Comparison of ENCODE assay signal across 25 cellular contexts in genomic region chr10:78752251-78752650, GRCh38.
"Had no signal": no experiment of that assay in that cellular context is flagged by ENCODE, and none has a peak within 500 bp of the region (broad histone marks: within the 10 kb centered on the region; RNA-seq: fewer than 3 reads in every experiment).

No MANE protein-coding gene starts in this region.

- H3K36me3 ChIP-seq: brain microvascular endothelial cell, cardiac muscle cell had no signal

- DNase-seq: activated CD4-positive, alpha-beta memory T cell treated with anti-CD3 and anti-CD28 coated beads, Interleukin-2, amount 10 ng/mL, durations not matched to agents 7 days and 5 days; activated CD4-positive, alpha-beta T cell treated with anti-CD3 and anti-CD28 coated beads for 36 hours; activated CD4-positive, alpha-beta T cell treated with anti-CD3 and anti-CD28 coated beads, Interleukin-2, amount 50 U/mL, for 1 hour; activated gamma-delta T cell; activated naive CD4-positive, alpha-beta T cell treated with anti-CD3 and anti-CD28 coated beads for 36 hours; activated T-cell treated with anti-CD3 and anti-CD28 coated beads for 4 hours; activated T-cell treated with anti-CD3 and anti-CD28 coated beads, Interleukin-2, amount 50 U/mL, for 48 hours; amygdala; brain microvascular endothelial cell; cerebellar nuclear complex; MM.1S; NCI-H1092; NCI-H1930; NCI-H2171 treated with DMSO at 0.1 percent for 48 hours; NCI-H345; NCI-H510A; NCI-H526 treated with DMSO at 0.1 percent for 48 hours; NCI-H82; SIG-M5; T-helper 17 cell; T-helper 9 cell had no signal

- H3K9me3 Mint-ChIP-seq: activated CD4-positive, alpha-beta memory T cell treated with anti-CD3 and anti-CD28 coated beads, Interleukin-2, amount 10 ng/mL, durations not matched to agents 7 days and 5 days; activated T-helper 17 cell treated with anti-CD3 and anti-CD28 coated beads, Interleukin-2, amount 50 U/mL, for 72 hours had no signal

- H3K4me1 Mint-ChIP-seq: activated T-helper 17 cell treated with anti-CD3 and anti-CD28 coated beads, Interleukin-2, amount 50 U/mL, for 72 hours had no signal

- H3K27me3 Mint-ChIP-seq: activated naive CD8-positive, alpha-beta T cell had no signal

- H3K4me3 ChIP-seq: cardiac muscle cell had no signal

- H3K27ac ChIP-seq: brain microvascular endothelial cell, cardiac muscle cell, VCaP had no signal

- ATAC-seq: activated CD4-positive, alpha-beta T cell treated with anti-CD3 and anti-CD28 coated beads for 36 hours; activated T-helper 17 cell treated with anti-CD3 and anti-CD28 coated beads, Interleukin-2, amount 50 U/mL, for 72 hours; T-helper 17 cell had no signal

- H3K27ac Mint-ChIP-seq: activated CD4-positive, alpha-beta memory T cell treated with anti-CD3 and anti-CD28 coated beads, Interleukin-2, amount 10 ng/mL, durations not matched to agents 7 days and 5 days; activated CD4-positive, alpha-beta T cell treated with anti-CD3 and anti-CD28 coated beads for 36 hours; activated naive CD4-positive, alpha-beta T cell treated with anti-CD3 and anti-CD28 coated beads for 36 hours; activated naive CD8-positive, alpha-beta T cell; activated T-helper 17 cell treated with anti-CD3 and anti-CD28 coated beads, Interleukin-2, amount 50 U/mL, for 72 hours; T-helper 17 cell had no signal

- H3K36me3 Mint-ChIP-seq: activated naive CD8-positive, alpha-beta T cell had no signal

- H3K27me3 ChIP-seq: brain microvascular endothelial cell, cardiac muscle cell had no signal

- H3K4me3 Mint-ChIP-seq: activated CD4-positive, alpha-beta memory T cell treated with anti-CD3 and anti-CD28 coated beads, Interleukin-2, amount 10 ng/mL, durations not matched to agents 7 days and 5 days; activated CD4-positive, alpha-beta T cell treated with anti-CD3 and anti-CD28 coated beads for 36 hours; activated naive CD4-positive, alpha-beta T cell treated with anti-CD3 and anti-CD28 coated beads for 36 hours; activated naive CD8-positive, alpha-beta T cell; activated T-helper 17 cell treated with anti-CD3 and anti-CD28 coated beads, Interleukin-2, amount 50 U/mL, for 72 hours; T-helper 17 cell had no signal
